ENCODE assay signal across 24 cellular contexts in the genomic region with DNA sequence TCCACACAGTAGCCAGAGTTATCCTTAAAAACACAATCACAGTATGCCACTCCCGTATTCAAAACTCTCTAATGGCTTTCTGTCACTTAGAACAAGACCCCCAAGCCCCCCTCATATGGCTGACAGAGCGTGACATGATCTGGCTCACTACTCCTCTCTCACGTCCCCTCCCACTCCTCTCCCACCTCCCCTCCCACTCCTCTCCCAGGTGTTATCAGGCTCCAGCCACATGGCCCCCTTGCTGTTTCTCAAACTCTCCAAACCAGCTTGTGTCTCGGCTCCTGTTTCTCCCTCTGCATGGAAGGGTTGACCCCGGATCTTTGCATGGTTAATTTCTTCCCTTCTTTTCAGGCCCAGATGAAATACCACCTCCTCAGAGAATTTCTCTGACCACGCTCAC.
DNase-seq lines count a peak whose midpoint lies in the region; ATAC-seq and TF ChIP-seq lines count a peak whose summit lies in the region.
"Had no signal": no experiment of that assay in that cellular context is flagged by ENCODE, and none has a peak within 500 bp of the region (broad histone marks: within the 10 kb centered on the region; RNA-seq: fewer than 3 reads in every experiment).

No MANE protein-coding gene starts in this region.

- H3K4me3 ChIP-seq in left ventricle myocardium inferior (no peak overlapping the region), right cardiac atrium (ENCODE audit: low read length) (no peak overlapping the region), mesendoderm (ENCODE audit: low read length) (no peak overlapping the region)
- H3K4me3 ChIP-seq: GM23248 had no signal

- H3K4ac ChIP-seq in mesendoderm (ENCODE audit: low read depth, low read length): no peak overlapping the region

- WGBS in right cardiac atrium: 61% methylated on average over 6 of the region's 6 CpGs
- WGBS in mesendoderm (ENCODE audit: extremely low coverage, insufficient coverage, low lambda C conversion rate): 100% methylated on average over 1 of the region's 6 CpGs

- H3K4me3 Mint-ChIP-seq in WTC11: no peak overlapping the region
- no peak overlapping the region for H3K4me3 Mint-ChIP-seq in activated T-helper 17 cell treated with anti-CD3 and anti-CD28 coated beads, Interleukin-2, amount 50 U/mL, for 72 hours
- H3K4me3 Mint-ChIP-seq: H9, HFFc6 had no signal

- no peak overlapping the region for H3K56ac ChIP-seq in mesendoderm (ENCODE audit: low read length)

- no peaks in the 10 kb centered on the region for H3K36me3 Mint-ChIP-seq in WTC11
- H3K36me3 Mint-ChIP-seq in activated T-helper 17 cell treated with anti-CD3 and anti-CD28 coated beads, Interleukin-2, amount 50 U/mL, for 72 hours (ENCODE audit: low read depth): no peaks in the 10 kb centered on the region

- no peak overlapping the region for H4K5ac ChIP-seq in mesendoderm (ENCODE audit: low read length)

- H3K27me3 ChIP-seq in left ventricle myocardium inferior (ENCODE audit: low read depth) (no peaks in the 10 kb centered on the region), right cardiac atrium (ENCODE audit: control insufficient read depth, insufficient read depth) (no peaks in the 10 kb centered on the region), mesendoderm (ENCODE audit: insufficient read depth, low read length, poor library complexity) (no peaks in the 10 kb centered on the region)

- CTCF ChIA-PET in WTC11 (lab: Charles Lee): no interaction called here

- no peak overlapping the region for H3K4me2 ChIP-seq in mesendoderm (ENCODE audit: low read length)

- H3K27ac Mint-ChIP-seq in WTC11: 0 out of 2 replicates have a peak overlapping the region, but pooled peaks have one; percentile 0
- no peak overlapping the region for H3K27ac Mint-ChIP-seq in activated T-helper 17 cell treated with anti-CD3 and anti-CD28 coated beads, Interleukin-2, amount 50 U/mL, for 72 hours
- H3K27ac Mint-ChIP-seq: HFFc6 had no signal

- DNase-seq in left ventricle myocardium inferior: no peak
- no peak for DNase-seq in right cardiac atrium
- no peak for DNase-seq in WTC11 (ENCODE audit: low spot score)
- DNase-seq in mesendoderm: peak; percentile 47
- no peak for DNase-seq in cerebellar cortex (ENCODE audit: low spot score)
- DNase-seq: AML-193, GM23248, H9, HFFc6, KBM-7, MM.1S, NCI-H1048, NCI-H1417 treated with DMSO at 0.1 percent for 48 hours, NCI-H187, NCI-H2107, NCI-H226, NCI-H510A treated with DMSO at 0.1 percent for 48 hours, NCI-H748 treated with DMSO at 0.1 percent for 48 hours, SHP77 treated with DMSO at 0.1 percent for 48 hours had no signal

- no peaks in the 10 kb centered on the region for H3K27me3 Mint-ChIP-seq in WTC11 (ENCODE audit: low read depth)
- H3K27me3 Mint-ChIP-seq in activated T-helper 17 cell treated with anti-CD3 and anti-CD28 coated beads, Interleukin-2, amount 50 U/mL, for 72 hours: no peaks in the 10 kb centered on the region

- H3K9ac ChIP-seq in mesendoderm (ENCODE audit: low read length): no peak overlapping the region
- H3K9ac ChIP-seq: GM23248 had no signal

- H3K4me1 ChIP-seq in left ventricle myocardium inferior: peaks cover 89% of the 10 kb centered on the region
- peaks cover 3% of the 10 kb centered on the region for H3K4me1 ChIP-seq in right cardiac atrium (ENCODE audit: control insufficient read depth, insufficient read depth, low read length)
- peaks cover 3% of the 10 kb centered on the region for H3K4me1 ChIP-seq in mesendoderm (ENCODE audit: control insufficient read depth, low read depth, low read length)

- intact Hi-C loops in left ventricle myocardium inferior (cut with micrococcal nuclease): no loop called here
- intact Hi-C loops in right cardiac atrium (cut with DNase I): no loop called here

- no peaks in the 10 kb centered on the region for H3K9me3 Mint-ChIP-seq in WTC11
- H3K9me3 Mint-ChIP-seq in activated T-helper 17 cell treated with anti-CD3 and anti-CD28 coated beads, Interleukin-2, amount 50 U/mL, for 72 hours: peaks cover 3% of the 10 kb centered on the region
- H3K9me3 Mint-ChIP-seq: H9, HFFc6 had no signal

- H3K79me2 ChIP-seq in mesendoderm (ENCODE audit: control insufficient read depth, insufficient read depth, low read length): no peaks in the 10 kb centered on the region

- H2AK5ac ChIP-seq in mesendoderm (ENCODE audit: low read length): no peak overlapping the region

- no peak for TF ChIP-seq CTCF in left ventricle myocardium inferior (IDR thresholded peaks at IDR 0.05; ENCODE audit: borderline replicate concordance)
- no peak for TF ChIP-seq CTCF in WTC11 (IDR thresholded peaks at IDR 0.05)

- H3K27ac ChIP-seq in left ventricle myocardium inferior (replicated peaks) (peak overlapping the region; percentile 53), right cardiac atrium (ENCODE audit: low read length) (no peak overlapping the region), mesendoderm (ENCODE audit: low read depth, low read length) (no peak overlapping the region)
- H3K27ac ChIP-seq: GM23248, RWPE1 had no signal

- peaks cover 17% of the 10 kb centered on the region for H3K4me1 Mint-ChIP-seq in WTC11
- no peaks in the 10 kb centered on the region for H3K4me1 Mint-ChIP-seq in activated T-helper 17 cell treated with anti-CD3 and anti-CD28 coated beads, Interleukin-2, amount 50 U/mL, for 72 hours

- H2BK15ac ChIP-seq in mesendoderm (replicated peaks; ENCODE audit: low read depth): no peak overlapping the region

- H3K18ac ChIP-seq in mesendoderm (ENCODE audit: low read length): no peak overlapping the region

- no peaks in the 10 kb centered on the region for H3K36me3 ChIP-seq in left ventricle myocardium inferior
- no peaks in the 10 kb centered on the region for H3K36me3 ChIP-seq in mesendoderm (ENCODE audit: control insufficient read depth, insufficient read depth, low read length)

- H3K23ac ChIP-seq in mesendoderm (ENCODE audit: low read length): no peak overlapping the region

- H2BK120ac ChIP-seq in mesendoderm (ENCODE audit: low read depth, low read length): no peak overlapping the region

- POLR2A ChIA-PET in WTC11 (lab: Charles Lee): no interaction called here

- ATAC-seq in right cardiac atrium: no peak
- peak; percentile 61 for ATAC-seq in WTC11
- no peak for ATAC-seq in activated T-helper 17 cell treated with anti-CD3 and anti-CD28 coated beads, Interleukin-2, amount 50 U/mL, for 72 hours (replicated peaks)
- ATAC-seq in activated CD4-positive, CD25-positive, alpha-beta regulatory T cell treated with anti-CD3 and anti-CD28 coated beads, Interleukin-2, amount 50 U/mL, for 24 hours: no peak
- no peak for ATAC-seq in GM21576 (IDR thresholded peaks at IDR 0.05; ENCODE audit: unreplicated experiment)
- ATAC-seq: SK-N-SH treated with all-trans-retinoic acid at 6 μM for 48 hours had no signal

- no peak overlapping the region for H2BK5ac ChIP-seq in mesendoderm (ENCODE audit: low read length)

- H3K9me3 ChIP-seq in left ventricle myocardium inferior (replicated peaks) (no peaks in the 10 kb centered on the region), right cardiac atrium (ENCODE audit: control insufficient read depth, low read length) (no peaks in the 10 kb centered on the region)

- H3K79me1 ChIP-seq in mesendoderm (ENCODE audit: low read length): no peaks in the 10 kb centered on the region

- no peak overlapping the region for H4K8ac ChIP-seq in mesendoderm (ENCODE audit: low read depth, low read length)

TF ChIP-seq in WTC11, 78 proteins besides CTCF, POLR2A, EP300 and RAD21:
- TF ChIP-seq, protein P1, sequence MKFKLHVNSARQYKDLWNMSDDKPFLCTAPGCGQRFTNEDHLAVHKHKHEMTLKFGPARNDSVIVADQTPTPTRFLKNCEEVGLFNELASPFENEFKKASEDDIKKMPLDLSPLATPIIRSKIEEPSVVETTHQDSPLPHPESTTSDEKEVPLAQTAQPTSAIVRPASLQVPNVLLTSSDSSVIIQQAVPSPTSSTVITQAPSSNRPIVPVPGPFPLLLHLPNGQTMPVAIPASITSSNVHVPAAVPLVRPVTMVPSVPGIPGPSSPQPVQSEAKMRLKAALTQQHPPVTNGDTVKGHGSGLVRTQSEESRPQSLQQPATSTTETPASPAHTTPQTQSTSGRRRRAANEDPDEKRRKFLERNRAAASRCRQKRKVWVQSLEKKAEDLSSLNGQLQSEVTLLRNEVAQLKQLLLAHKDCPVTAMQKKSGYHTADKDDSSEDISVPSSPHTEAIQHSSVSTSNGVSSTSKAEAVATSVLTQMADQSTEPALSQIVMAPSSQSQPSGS (CRISPR knock-in tag; IDR thresholded peaks at IDR 0.05; ENCODE audit: borderline replicate concordance, low read depth): no peak
- TF ChIP-seq ELF4 (CRISPR knock-in tag; IDR thresholded peaks at IDR 0.05; ENCODE audit: low read depth) (no peak), ZNF263 (CRISPR knock-in tag; IDR thresholded peaks at IDR 0.05; ENCODE audit: low read depth) (no peak), FOXP1 (CRISPR knock-in tag; IDR thresholded peaks at IDR 0.05; ENCODE audit: borderline replicate concordance) (no peak), TEAD4 (CRISPR knock-in tag; IDR thresholded peaks at IDR 0.05) (no peak), FOXJ3 (CRISPR knock-in tag; IDR thresholded peaks at IDR 0.05; ENCODE audit: borderline replicate concordance) (no peak)
